In the genomic region with DNA sequence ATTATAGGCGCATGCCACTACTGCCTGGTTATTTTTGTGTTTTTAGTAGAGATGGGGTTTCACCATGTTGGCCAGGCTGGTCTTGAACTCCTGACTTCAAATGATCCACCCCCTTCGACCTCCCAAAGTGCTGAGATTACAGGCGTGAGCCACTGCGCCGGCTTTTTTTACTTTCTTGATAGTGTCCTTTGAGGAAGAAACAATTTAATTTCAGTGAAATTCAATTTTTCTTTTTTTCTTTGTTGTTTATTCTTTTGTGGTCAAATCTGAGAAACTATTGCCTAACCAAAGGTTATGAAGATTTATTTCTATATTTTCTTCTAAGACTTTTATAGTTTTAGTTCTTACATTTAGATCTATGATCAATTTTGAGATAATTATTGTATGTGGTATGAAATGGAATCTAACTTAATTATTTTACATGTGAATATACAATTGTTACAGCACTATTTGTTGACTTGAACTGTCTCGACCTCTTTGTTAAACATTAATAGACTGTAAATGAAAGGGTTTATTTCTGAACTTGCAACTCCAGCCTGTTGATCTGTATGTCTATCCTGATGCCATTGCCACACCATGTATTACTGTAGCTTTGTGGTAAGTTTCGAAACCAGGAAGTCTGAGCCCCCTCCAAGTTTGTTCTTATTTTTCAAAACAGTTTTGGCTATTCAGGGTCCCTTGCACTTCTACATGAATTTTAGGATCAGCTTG, we compare ENCODE assay signal across 20 cellular contexts. TPM values are rescaled to one million over a fixed set of nuclear protein-coding genes. Genes with fewer than 3 reads are reported as not detected.
DNase-seq lines count a peak whose midpoint lies in the region; ATAC-seq, FAIRE-seq and TF ChIP-seq lines count a peak whose summit lies in the region.
"Had no signal": no experiment of that assay in that cellular context is flagged by ENCODE, and none has a peak within 500 bp of the region (broad histone marks: within the 10 kb centered on the region; RNA-seq: fewer than 3 reads in every experiment).

No MANE protein-coding gene starts in this region.

- intact Hi-C loops in HepG2 (cut with micrococcal nuclease; ENCODE audit: unreplicated experiment) (no loop called here), spleen (cut with DNase I; ENCODE audit: low total_unique reads) (no loop called here)

- H3K79me2 ChIP-seq in HepG2 (ENCODE audit: insufficient read depth, low read length) = no peaks in the 10 kb centered on the region

- TF ChIP-seq POLR2A in HepG2 (IDR thresholded peaks at IDR 0.05; ENCODE audit: insufficient read depth in 1 of 2, low read depth in 2 of 2, low read length in 2 of 2) = no peak
- no peak for TF ChIP-seq POLR2A in spleen (IDR thresholded peaks at IDR 0.05)
- no peak for TF ChIP-seq POLR2A in gastroesophageal sphincter (IDR thresholded peaks at IDR 0.05)

- H3K27me3 ChIP-seq in HepG2 (ENCODE audit: control insufficient read depth in 1 of 2, insufficient read depth in 2 of 2, low read length in 2 of 2) (no peaks in the 10 kb centered on the region), spleen (replicated peaks in 1 of 7) (no peaks in the 10 kb centered on the region), gastroesophageal sphincter (no peaks in the 10 kb centered on the region)
- H3K27me3 ChIP-seq: ascending aorta, upper lobe of left lung had no signal

- peak; percentile 94 for FAIRE-seq in HepG2 (lab: Jason Lieb, UNC)
- FAIRE-seq: endothelial cell of umbilical vein, HTR-8/SVneo had no signal

- H2AFZ ChIP-seq in HepG2 (ENCODE audit: low read length) = no peak overlapping the region

- TF ChIP-seq RAD21 in HepG2 (CRISPR knock-in tag; IDR thresholded peaks at IDR 0.05) = no peak

- no peaks in the 10 kb centered on the region for H4K20me1 ChIP-seq in HepG2 (ENCODE audit: insufficient read depth, low read length)

- H3K4me2 ChIP-seq in HepG2 (ENCODE audit: low read depth, low read length) = peak overlapping the region; percentile 30

- 47% methylated on average over 7 of the region's 7 CpGs for WGBS in HepG2 (ENCODE audit: low lambda C conversion rate)
- WGBS in spleen, 5 donors = 71 to 87% (median 82%) methylated on average over 7 of the region's 7 CpGs
- 50 to 87% methylated on average over 1 to 7 of the region's 7 CpGs for WGBS in gastroesophageal sphincter (ENCODE audit: low coverage in 1 of 2), 2 donors

- H3K4me3 ChIP-seq in choroid plexus epithelial cell (ENCODE audit: low read depth, low read length) (no peak overlapping the region), HepG2 (replicated peaks in 1 of 3; ENCODE audit: insufficient read depth in 1 of 3, low read depth in 2 of 3, low read length in 3 of 3) (no peak overlapping the region; a peak in 1 of 6 replicates), spleen (no peak overlapping the region), gastroesophageal sphincter (no peak overlapping the region)
- H3K4me3 ChIP-seq: ascending aorta, upper lobe of left lung had no signal

- no peak overlapping the region for H3K9ac ChIP-seq in HepG2 (ENCODE audit: insufficient read depth, low read depth, low read length)

- in situ Hi-C loops in HepG2 (cut with HindIII; ENCODE audit: extremely low pct_ligation_motif_present, low pct_unique_long_range_greater_than_20kb) = no loop called here

- H3K4me1 ChIP-seq in HepG2 (ENCODE audit: insufficient read depth, low read length) (peaks cover 59% of the 10 kb centered on the region), spleen (peaks cover 0 to 34% (median 12%) of the 10 kb centered on the region in 6 donors), gastroesophageal sphincter (peaks cover 0 to 19% (median 9%) of the 10 kb centered on the region in 3 donors)

- H3K9me3 ChIP-seq in HepG2 (ENCODE audit: low read length) (peaks cover 8% of the 10 kb centered on the region), spleen (peaks cover 0 to 14% (median 10%) of the 10 kb centered on the region in 8 donors), gastroesophageal sphincter (peaks cover 0 to 10% (median 0%) of the 10 kb centered on the region in 3 donors)

- TF ChIP-seq CTCF in choroid plexus epithelial cell (conservative IDR thresholded peaks at IDR 0.05; ENCODE audit: low read depth, low read length) (no peak), HepG2 (CRISPR knock-in tag; IDR thresholded peaks at IDR 0.05) (no peak), spleen (IDR thresholded peaks at IDR 0.05 in 8 of 11, conservative IDR thresholded peaks at IDR 0.05 in 3 of 11) (no peak), gastroesophageal sphincter (IDR thresholded peaks at IDR 0.05) (no peak)

- peak; percentile 70 to 73 for DNase-seq in AML-193 (lab: John Stamatoyannopoulos, UW)
- peak; percentile 91 for DNase-seq in MV-4-11 (lab: John Stamatoyannopoulos, UW)
- DNase-seq in choroid plexus epithelial cell (ENCODE audit: low read depth) = peak; percentile 60
- DNase-seq in HepG2 (ENCODE audit: low spot score) = peak; percentile 93
- no peak for DNase-seq in occipital lobe (lab: John Stamatoyannopoulos, UW)
- no peak for DNase-seq in spleen
- DNase-seq in ureter (ENCODE audit: low spot score) = no peak
- DNase-seq: activated CD4-positive, alpha-beta T cell treated with anti-CD3 and anti-CD28 coated beads for 4 hours; CD4-positive, alpha-beta T cell; midbrain; NCI-H1694 treated with DMSO at 0.1 percent for 48 hours; NCI-H510A; retina; upper lobe of left lung had no signal

- TF ChIP-seq EP300 in HepG2 (IDR thresholded peaks at IDR 0.05; ENCODE audit: low read depth in 2 of 2, low read length in 2 of 2) = peak in 1 of 2 experiments; percentile 91; a peak in 2 of 4 replicates
- peak; percentile 64; the same call in 1 of the 2 replicates for TF ChIP-seq EP300 in HepG2 (CRISPR knock-in tag; IDR thresholded peaks at IDR 0.05; ENCODE audit: borderline replicate concordance)
- TF ChIP-seq EP300 in gastroesophageal sphincter (IDR thresholded peaks at IDR 0.05) = no peak

- POLR2A ChIA-PET in HepG2 (lab: Yijun Ruan, JAX) = interaction anchor here (1.0 to 2.7 kb wide), 7 partner anchors 10 to 41 kb away, joined by 4 to 28 read pairs (median 9); a partner anchor contains a TSS

- peak overlapping the region; percentile 61 for H3K27ac ChIP-seq in HepG2 (ENCODE audit: extremely low read length, insufficient read depth, low read length)
- peak overlapping the region in 2 of 8 donors; percentile 10 to 26 for H3K27ac ChIP-seq in spleen
- no peak overlapping the region for H3K27ac ChIP-seq in gastroesophageal sphincter
- H3K27ac ChIP-seq: ascending aorta had no signal

- ATAC-seq in HepG2 (peak; percentile 79), gastroesophageal sphincter (no peak)

- H3K36me3 ChIP-seq in HepG2 (replicated peaks in 1 of 2; ENCODE audit: control insufficient read depth in 1 of 2, insufficient read depth in 2 of 2, low read length in 2 of 2) = no peaks in the 10 kb centered on the region
- H3K36me3 ChIP-seq in spleen = no peaks in the 10 kb centered on the region
- no peaks in the 10 kb centered on the region for H3K36me3 ChIP-seq in gastroesophageal sphincter
- H3K36me3 ChIP-seq: ascending aorta, upper lobe of left lung had no signal

- BruUV-seq in HepG2 (replicated peaks; lab: Mats Ljungman, UMichigan) = no TSS peak

- CTCF ChIA-PET in HepG2 (lab: Yijun Ruan, JAX; ENCODE audit: low intra/inter-chr PET ratio, low total read pairs) = no interaction called here

RNA-seq across cellular contexts. Expression of a gene that starts 19.8 kb away (rescaled TPM):
- total RNA-seq in HepG2 (2016; rRNA removed; fragmentation: Illumina TruSeq; extraction: Trizol) = 49.9 and 51.7 TPM in 2 replicates
- total RNA-seq in HepG2 (2016; cell fraction: cytosol; rRNA removed; fragmentation: Illumina TruSeq; extraction: Trizol; ENCODE audit: low read depth) = 22.4 and 22.8 TPM in 2 replicates
- 49.9 and 50.1 TPM in 2 replicates for total RNA-seq in HepG2 (2016; cell fraction: insoluble cytoplasmic fraction; rRNA removed; fragmentation: Illumina TruSeq; extraction: Trizol)
- total RNA-seq in HepG2 (2016; cell fraction: membrane; rRNA removed; fragmentation: Illumina TruSeq; extraction: Trizol) = 39.2 and 45.6 TPM in 2 replicates
- total RNA-seq in HepG2 (2016; cell fraction: nucleus; rRNA removed; fragmentation: Illumina TruSeq; extraction: Trizol) = 52.1 and 54.6 TPM in 2 replicates
- polyA plus RNA-seq in HepG2 (2011; rRNA removed) = 34.0 and 39.7 TPM in 2 replicates
- polyA plus RNA-seq in HepG2 (2011; cell fraction: cytosol; rRNA removed) = 20.4 and 25.8 TPM in 2 replicates
- polyA plus RNA-seq in HepG2 (2011; cell fraction: nucleus; rRNA removed) = 140 TPM in 2 replicates
- 25.0 and 26.7 TPM in 2 replicates for polyA plus RNA-seq in HepG2 (2012)
- polyA plus RNA-seq in HepG2 (2016; cell fraction: cytosol; fragmentation: Illumina TruSeq; extraction: Trizol; ENCODE audit: low read depth) = 18.5 and 22.5 TPM in 2 replicates
- polyA plus RNA-seq in HepG2 (2016; cell fraction: insoluble cytoplasmic fraction; fragmentation: Illumina TruSeq; extraction: Trizol; ENCODE audit: low read depth) = 53.5 and 57.9 TPM in 2 replicates
- polyA plus RNA-seq in HepG2 (2016; cell fraction: membrane; fragmentation: Illumina TruSeq; extraction: Trizol; ENCODE audit: low read depth) = 31.2 and 31.3 TPM in 2 replicates
- 84.5 and 98.6 TPM in 2 replicates for polyA plus RNA-seq in HepG2 (2016; cell fraction: nucleus; fragmentation: Illumina TruSeq; extraction: Trizol; ENCODE audit: insufficient read depth, low read depth)
- 0.12 and 67.0 TPM in 2 replicates for polyA minus RNA-seq in HepG2 (2011; rRNA and poly(A)+ RNA removed; ENCODE audit: low replicate concordance)
- 13.4 and 16.0 TPM in 2 replicates for polyA minus RNA-seq in HepG2 (2011; cell fraction: cytosol; rRNA and poly(A)+ RNA removed)
- polyA minus RNA-seq in HepG2 (2011; cell fraction: nucleus; rRNA and poly(A)+ RNA removed) = 74.3 and 88.9 TPM in 2 replicates
- total RNA-seq in occipital lobe = 7.2 TPM
- 10 to 100 TPM; 70.8 to 96.2 (median 73.7) TPM for total RNA-seq in spleen
- polyA plus RNA-seq in spleen = 10 to 100 TPM; 36.7 to 61.0 (median 38.2) TPM
- total RNA-seq in ureter = 22.7 TPM
- total RNA-seq in gastroesophageal sphincter = 10 to 100 TPM; 23.5 to 57.7 (median 31.6) TPM

RNA-seq across cellular contexts. Expression of a gene that starts 28.7 kb away (rescaled TPM):
- total RNA-seq in HepG2 (2016; rRNA removed; fragmentation: Illumina TruSeq; extraction: Trizol) (0.04 TPM in 1 of 2 replicates, not detected in the other), occipital lobe (0.16 TPM), spleen (not detected), ureter (not detected), gastroesophageal sphincter (under 1 TPM in 1 of 4 donors, not detected in 3; 0.35 TPM)
- 0.09 TPM in 1 of 2 replicates, not detected in the other for total RNA-seq in HepG2 (2016; cell fraction: cytosol; rRNA removed; fragmentation: Illumina TruSeq; extraction: Trizol; ENCODE audit: low read depth)
- total RNA-seq in HepG2 (2016; cell fraction: insoluble cytoplasmic fraction; rRNA removed; fragmentation: Illumina TruSeq; extraction: Trizol) = 0.04 TPM in 1 of 2 replicates, not detected in the other
- 0.12 TPM in 1 of 2 replicates, not detected in the other for total RNA-seq in HepG2 (2016; cell fraction: membrane; rRNA removed; fragmentation: Illumina TruSeq; extraction: Trizol)
- total RNA-seq in HepG2 (2016; cell fraction: nucleus; rRNA removed; fragmentation: Illumina TruSeq; extraction: Trizol) = 0.16 and 0.19 TPM in 2 replicates
- polyA plus RNA-seq in HepG2 (2011; rRNA removed) (not detected in 2 replicates), spleen (under 1 TPM in 1 of 3 donors, not detected in 2; 0.04 TPM)
- not detected in 2 replicates for polyA plus RNA-seq in HepG2 (2011; cell fraction: cytosol; rRNA removed)
- polyA plus RNA-seq in HepG2 (2011; cell fraction: nucleus; rRNA removed) = not detected in 2 replicates
- not detected in 2 replicates for polyA plus RNA-seq in HepG2 (2012)
- not detected in 2 replicates for polyA plus RNA-seq in HepG2 (2016; cell fraction: cytosol; fragmentation: Illumina TruSeq; extraction: Trizol; ENCODE audit: low read depth)
- not detected in 2 replicates for polyA plus RNA-seq in HepG2 (2016; cell fraction: insoluble cytoplasmic fraction; fragmentation: Illumina TruSeq; extraction: Trizol; ENCODE audit: low read depth)
- not detected in 2 replicates for polyA plus RNA-seq in HepG2 (2016; cell fraction: membrane; fragmentation: Illumina TruSeq; extraction: Trizol; ENCODE audit: low read depth)
- not detected in 2 replicates for polyA plus RNA-seq in HepG2 (2016; cell fraction: nucleus; fragmentation: Illumina TruSeq; extraction: Trizol; ENCODE audit: insufficient read depth, low read depth)
- not detected in 2 replicates for polyA minus RNA-seq in HepG2 (2011; rRNA and poly(A)+ RNA removed; ENCODE audit: low replicate concordance)
- polyA minus RNA-seq in HepG2 (2011; cell fraction: cytosol; rRNA and poly(A)+ RNA removed) = not detected in 2 replicates
- 0.13 and 0.25 TPM in 2 replicates for polyA minus RNA-seq in HepG2 (2011; cell fraction: nucleus; rRNA and poly(A)+ RNA removed)
- total RNA-seq: ascending aorta; CD4-positive, alpha-beta T cell; chondrocyte; endothelial cell of umbilical vein; neural crest cell had no signal
- polyA plus RNA-seq: endothelial cell of umbilical vein had no signal

RNA-seq across cellular contexts. Expression of a gene that starts 38.8 kb away (rescaled TPM):
- 11.2 and 14.8 TPM in 2 replicates for total RNA-seq in HepG2 (2016; rRNA removed; fragmentation: Illumina TruSeq; extraction: Trizol)
- total RNA-seq in HepG2 (2016; cell fraction: cytosol; rRNA removed; fragmentation: Illumina TruSeq; extraction: Trizol; ENCODE audit: low read depth) = 3.0 and 5.0 TPM in 2 replicates
- total RNA-seq in HepG2 (2016; cell fraction: insoluble cytoplasmic fraction; rRNA removed; fragmentation: Illumina TruSeq; extraction: Trizol) = 9.0 and 15.3 TPM in 2 replicates
- total RNA-seq in HepG2 (2016; cell fraction: membrane; rRNA removed; fragmentation: Illumina TruSeq; extraction: Trizol) = 9.0 and 9.3 TPM in 2 replicates
- total RNA-seq in HepG2 (2016; cell fraction: nucleus; rRNA removed; fragmentation: Illumina TruSeq; extraction: Trizol) = 15.1 and 16.0 TPM in 2 replicates
- polyA plus RNA-seq in HepG2 (2011; rRNA removed) = 270 and 338 TPM in 2 replicates
- polyA plus RNA-seq in HepG2 (2011; cell fraction: cytosol; rRNA removed) = 261 and 317 TPM in 2 replicates
- 103 and 135 TPM in 2 replicates for polyA plus RNA-seq in HepG2 (2011; cell fraction: nucleus; rRNA removed)
- polyA plus RNA-seq in HepG2 (2012) = 132 and 232 TPM in 2 replicates
- 2.0 and 2.5 TPM in 2 replicates for polyA plus RNA-seq in HepG2 (2016; cell fraction: cytosol; fragmentation: Illumina TruSeq; extraction: Trizol; ENCODE audit: low read depth)
- 9.3 and 11.2 TPM in 2 replicates for polyA plus RNA-seq in HepG2 (2016; cell fraction: insoluble cytoplasmic fraction; fragmentation: Illumina TruSeq; extraction: Trizol; ENCODE audit: low read depth)
- polyA plus RNA-seq in HepG2 (2016; cell fraction: membrane; fragmentation: Illumina TruSeq; extraction: Trizol; ENCODE audit: low read depth) = 3.6 and 5.2 TPM in 2 replicates
- 13.4 and 15.5 TPM in 2 replicates for polyA plus RNA-seq in HepG2 (2016; cell fraction: nucleus; fragmentation: Illumina TruSeq; extraction: Trizol; ENCODE audit: insufficient read depth, low read depth)
- 1.8 and 739 TPM in 2 replicates for polyA minus RNA-seq in HepG2 (2011; rRNA and poly(A)+ RNA removed; ENCODE audit: low replicate concordance)
- 249 and 254 TPM in 2 replicates for polyA minus RNA-seq in HepG2 (2011; cell fraction: cytosol; rRNA and poly(A)+ RNA removed)
- 107 and 142 TPM in 2 replicates for polyA minus RNA-seq in HepG2 (2011; cell fraction: nucleus; rRNA and poly(A)+ RNA removed)
- 3.1 TPM for total RNA-seq in occipital lobe
- 10 to 100 TPM in 6 of 7 donors, 1 to 10 TPM in 1; 9.5 to 90.1 (median 21.1) TPM for total RNA-seq in spleen
- polyA plus RNA-seq in spleen = 10 to 100 TPM; 13.3 to 36.5 (median 15.7) TPM
- total RNA-seq in ureter = 62.7 TPM
- total RNA-seq in gastroesophageal sphincter = 100 to 1,000 TPM in 2 of 4 donors, 10 to 100 TPM in 2; 48.3 to 428 (median 103) TPM
- total RNA-seq: CD4-positive, alpha-beta T cell had no signal

Comparison
In these comparisons a context has a peak if more than half of its experiments do, and no peak if none do; other contexts are left out.
1. DNase-seq: peak in AML-193 (2 of 2), MV-4-11 (single experiment), choroid plexus epithelial cell (single experiment) and HepG2 (single experiment); none in occipital lobe (single experiment), spleen (single experiment) and ureter (single experiment).